18 cellular contexts compared by ENCODE assay signal in the genomic region with DNA sequence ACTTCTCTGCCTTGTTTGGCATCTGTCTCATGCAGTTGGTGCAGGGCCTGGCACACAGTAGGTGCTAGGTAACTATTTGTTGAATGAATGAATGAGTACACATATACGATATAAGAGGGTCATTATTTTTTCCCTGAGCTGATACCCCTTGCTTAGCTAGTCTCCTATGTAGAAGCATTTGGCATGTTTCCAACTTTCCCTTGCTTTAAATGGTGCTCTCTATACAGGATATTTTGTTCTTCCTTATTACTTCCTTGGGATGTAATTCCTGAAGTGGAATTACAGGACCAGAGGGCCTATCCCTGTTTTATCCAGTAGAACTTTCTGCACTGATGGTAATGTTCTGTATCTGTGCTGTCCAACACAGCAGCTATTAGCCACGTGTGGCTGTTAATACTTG.
DNase-seq lines count a peak whose midpoint lies in the region; FAIRE-seq and TF ChIP-seq lines count a peak whose summit lies in the region.
"Had no signal": no experiment of that assay in that cellular context is flagged by ENCODE, and none has a peak within 500 bp of the region (broad histone marks: within the 10 kb centered on the region; RNA-seq: fewer than 3 reads in every experiment).

No MANE protein-coding gene starts in this region.

- H3F3A ChIP-seq in GM23248 (ENCODE audit: insufficient read depth), result no peaks in the 10 kb centered on the region

- no peaks in the 10 kb centered on the region for H3K36me3 ChIP-seq in GM23248 (ENCODE audit: low read depth)
- no peaks in the 10 kb centered on the region for H3K36me3 ChIP-seq in endothelial cell of umbilical vein (ENCODE audit: control insufficient read depth in 2 of 2, extremely low read depth in 1 of 2, insufficient read depth in 2 of 2, low read length in 2 of 2)
- H3K36me3 ChIP-seq: BLaER1 treated with 17β-estradiol and CSF1 and Interleukin-3, amounts not matched to agents 10 nM and 100 nM had no signal

- POLR2A ChIA-PET in endothelial cell of umbilical vein (lab: Charles Lee), result no interaction called here

- no peaks in the 10 kb centered on the region for H3K9me1 ChIP-seq in endothelial cell of umbilical vein (replicated peaks; ENCODE audit: control insufficient read depth, extremely low read depth, insufficient read depth, low read length)

- no peak overlapping the region for H2AFZ ChIP-seq in GM23248
- no peak overlapping the region for H2AFZ ChIP-seq in endothelial cell of umbilical vein (ENCODE audit: low read depth, low read length)

- H3K9me2 ChIP-seq in GM23248 (ENCODE audit: insufficient read depth), result no peaks in the 10 kb centered on the region

- dilution Hi-C loops in endothelial cell of umbilical vein (cut with MboI; ENCODE audit: extremely low pct_ligation_motif_present, low sequenced_read_pairs), result no loop called here

- CTCF ChIA-PET in endothelial cell of umbilical vein (lab: Charles Lee), result no interaction called here

- FAIRE-seq in endothelial cell of umbilical vein (lab: Jason Lieb, UNC), result no peak
- FAIRE-seq: GM19239 had no signal

- H3K4me2 ChIP-seq in GM23248 (ENCODE audit: unreplicated experiment) (no peak overlapping the region), endothelial cell of umbilical vein (ENCODE audit: insufficient read depth, low read length) (no peak overlapping the region)
- H3K4me2 ChIP-seq: BLaER1 treated with 17β-estradiol and CSF1 and Interleukin-3, amounts not matched to agents 10 nM and 100 nM had no signal

- DNase-seq in NCI-H2171 (lab: John Stamatoyannopoulos, UW), result peak; percentile 9
- no peak for DNase-seq in NCI-H2171 treated with DMSO at 0.1 percent for 48 hours (lab: John Stamatoyannopoulos, UW)
- peak; percentile 17 for DNase-seq in GM23248
- peak; percentile 35 for DNase-seq in NCI-H2029 treated with DMSO at 0.1 percent for 48 hours (lab: John Stamatoyannopoulos, UW)
- peak; percentile 4 for DNase-seq in endothelial cell of umbilical vein (ENCODE audit: low read depth, low spot score)
- no peak for DNase-seq in LoVo (ENCODE audit: low spot score)
- DNase-seq in medulla oblongata (ENCODE audit: extremely low spot score), result no peak
- no peak for DNase-seq in occipital lobe (lab: John Stamatoyannopoulos, UW)
- DNase-seq: CD8-positive, alpha-beta T cell; GDM1; HCEC 1CT; NCI-H187; NCI-H526 treated with DMSO at 0.1 percent for 48 hours; PC-3; T-helper 1 cell; T-helper 9 cell had no signal

- no peak overlapping the region for H3K27ac ChIP-seq in GM23248
- H3K27ac ChIP-seq in endothelial cell of umbilical vein (ENCODE audit: insufficient read depth, low read depth, low read length), result no peak overlapping the region
- H3K27ac ChIP-seq: BLaER1 treated with 17β-estradiol and CSF1 and Interleukin-3, amounts not matched to agents 10 nM and 100 nM had no signal

- no TSS peak for BruUV-seq in endothelial cell of umbilical vein (replicated peaks; lab: Mats Ljungman, UMichigan)

- H3K4me1 ChIP-seq in GM23248 (ENCODE audit: insufficient read depth), result 0 out of 2 replicates have a peak, but pooled peaks cover 4% of the 10 kb centered on the region
- no peaks in the 10 kb centered on the region for H3K4me1 ChIP-seq in endothelial cell of umbilical vein (ENCODE audit: control insufficient read depth, extremely low read depth, insufficient read depth, low read length)

- in situ Hi-C loops in GM23248 (cut with MboI), result no loop called here

- TF ChIP-seq POLR2A in endothelial cell of umbilical vein (IDR thresholded peaks at IDR 0.05; ENCODE audit: low read depth, low read length), result no peak

- TF ChIP-seq CTCF in endothelial cell of umbilical vein (IDR thresholded peaks at IDR 0.05; ENCODE audit: extremely low read depth in 1 of 2, insufficient read depth in 1 of 2, low read depth in 1 of 2, low read length in 2 of 2), result no peak

- H3K9me3 ChIP-seq in GM23248 (ENCODE audit: low read depth) (no peaks in the 10 kb centered on the region), endothelial cell of umbilical vein (replicated peaks; ENCODE audit: control insufficient read depth, insufficient read depth, low read length) (no peaks in the 10 kb centered on the region)
- H3K9me3 ChIP-seq: BLaER1 treated with 17β-estradiol and CSF1 and Interleukin-3, amounts not matched to agents 10 nM and 100 nM had no signal

- WGBS in GM23248 (ENCODE audit: low coverage in 1 of 2, low lambda C conversion rate in 2 of 2, missing lambda C conversion rate in 2 of 2), 2 experiments, result 45 to 62% methylated on average over 2 of the region's 2 CpGs

- H3K27me3 ChIP-seq in GM23248 (replicated peaks; ENCODE audit: insufficient read depth), result no peaks in the 10 kb centered on the region
- no peaks in the 10 kb centered on the region for H3K27me3 ChIP-seq in endothelial cell of umbilical vein (ENCODE audit: control insufficient read depth in 2 of 2, insufficient read depth in 2 of 2, low read length in 2 of 2)
- H3K27me3 ChIP-seq: BLaER1 treated with 17β-estradiol and CSF1 and Interleukin-3, amounts not matched to agents 10 nM and 100 nM had no signal

- intact Hi-C loops in endothelial cell of umbilical vein (cut with micrococcal nuclease), result no loop called here

- H3K4me3 ChIP-seq in GM23248, result no peak overlapping the region
- no peak overlapping the region for H3K4me3 ChIP-seq in endothelial cell of umbilical vein (replicated peaks in 1 of 3; ENCODE audit: insufficient read depth in 1 of 3, low read depth in 1 of 3, low read length in 3 of 3)
- H3K4me3 ChIP-seq: BLaER1 treated with 17β-estradiol and CSF1 and Interleukin-3, amounts not matched to agents 10 nM and 100 nM had no signal

- H3K79me2 ChIP-seq in GM23248 (ENCODE audit: insufficient read depth), result no peaks in the 10 kb centered on the region
- no peaks in the 10 kb centered on the region for H3K79me2 ChIP-seq in endothelial cell of umbilical vein (ENCODE audit: control insufficient read depth, insufficient read depth, low read length)

- H4K20me1 ChIP-seq in GM23248 (ENCODE audit: insufficient read depth) (no peaks in the 10 kb centered on the region), endothelial cell of umbilical vein (replicated peaks; ENCODE audit: control insufficient read depth, extremely low read depth, insufficient read depth, low read length) (no peaks in the 10 kb centered on the region)

- H3K9ac ChIP-seq in GM23248, result no peak overlapping the region
- H3K9ac ChIP-seq in endothelial cell of umbilical vein (replicated peaks; ENCODE audit: extremely low read depth, insufficient read depth, low read length), result no peak overlapping the region
- H3K9ac ChIP-seq: BLaER1 treated with 17β-estradiol and CSF1 and Interleukin-3, amounts not matched to agents 10 nM and 100 nM had no signal

TF ChIP-seq in endothelial cell of umbilical vein, 7 proteins besides CTCF, POLR2A, EP300 and RAD21:
- TF ChIP-seq JUN (IDR thresholded peaks at IDR 0.05; ENCODE audit: borderline replicate concordance, insufficient read depth, insufficient read length, low read depth), result no peak
- TF ChIP-seq GATA2 (IDR thresholded peaks at IDR 0.05; ENCODE audit: insufficient read depth, insufficient read length, low read depth, low read length), result no peak
- no peak for TF ChIP-seq EZH2 (IDR thresholded peaks at IDR 0.05; ENCODE audit: borderline replicate concordance, low read depth, low read length, severe bottlenecking)
- TF ChIP-seq FOS (IDR thresholded peaks at IDR 0.05; ENCODE audit: borderline replicate concordance, insufficient read depth, low read length), result no peak
- no peak for TF ChIP-seq MYC (IDR thresholded peaks at IDR 0.05; ENCODE audit: low read depth, low read length)
- TF ChIP-seq, protein P1, sequence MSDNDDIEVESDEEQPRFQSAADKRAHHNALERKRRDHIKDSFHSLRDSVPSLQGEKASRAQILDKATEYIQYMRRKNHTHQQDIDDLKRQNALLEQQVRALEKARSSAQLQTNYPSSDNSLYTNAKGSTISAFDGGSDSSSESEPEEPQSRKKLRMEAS (IDR thresholded peaks at IDR 0.05; ENCODE audit: insufficient read depth, insufficient read length), result no peak
- no peak for TF ChIP-seq POLR2AphosphoS5 (IDR thresholded peaks at IDR 0.05; ENCODE audit: insufficient read depth, low read depth, low read length)

Comparison
In these comparisons a context has a peak if more than half of its experiments do, and no peak if none do; other contexts are left out.
1. DNase-seq: peak in NCI-H2171 (single experiment), GM23248 (single experiment), NCI-H2029 treated with DMSO at 0.1 percent for 48 hours (single experiment) and endothelial cell of umbilical vein (single experiment); none in NCI-H2171 treated with DMSO at 0.1 percent for 48 hours (single experiment), LoVo (single experiment), medulla oblongata (single experiment) and occipital lobe (single experiment).